In the genomic region with DNA sequence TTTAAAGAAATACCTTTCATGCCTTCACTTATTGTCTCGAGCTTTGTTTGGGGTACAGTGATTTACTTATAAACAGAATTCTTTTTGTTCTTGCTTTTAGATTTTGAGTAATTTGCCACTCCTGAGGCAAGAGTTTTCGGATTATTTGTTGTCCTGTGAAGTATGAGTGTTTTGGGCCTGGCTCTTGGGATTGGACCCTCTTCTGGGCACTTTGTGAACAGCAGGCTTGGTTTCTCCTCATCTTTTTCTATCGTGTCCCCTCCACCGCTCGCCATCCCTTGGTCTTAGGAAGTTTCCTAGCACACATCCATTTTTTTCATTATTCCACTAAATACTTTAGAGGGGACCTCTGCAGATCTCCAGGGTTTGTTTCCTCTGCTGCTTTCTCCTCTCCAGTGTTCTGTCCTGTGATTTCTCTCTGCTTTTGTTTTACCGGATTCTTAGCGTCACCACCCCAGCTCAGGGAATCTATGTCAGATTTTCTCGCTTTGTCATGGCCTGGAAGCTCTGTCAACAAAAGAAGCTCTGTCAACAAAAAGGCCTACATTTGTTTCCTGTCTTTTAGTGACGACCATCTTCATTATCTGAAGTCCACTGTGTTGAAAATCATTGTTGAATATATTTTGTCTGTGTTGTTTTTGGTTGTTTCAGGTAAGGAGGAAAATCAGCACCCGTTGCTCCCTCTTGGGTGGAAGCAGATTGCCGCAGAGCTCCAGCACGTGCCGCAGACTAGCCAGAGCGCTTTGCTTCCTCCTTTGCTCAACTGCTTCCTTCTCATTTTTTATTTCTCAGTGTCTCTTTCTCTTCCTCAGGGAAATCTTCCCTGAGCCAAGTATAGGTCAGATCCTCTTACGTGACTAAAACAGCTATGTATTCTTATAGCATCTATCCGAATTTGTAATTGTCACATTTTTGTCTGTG, we compare ENCODE assay signal across 10 cellular contexts. TPM values are rescaled to one million over a fixed set of nuclear protein-coding genes. Genes with fewer than 3 reads are reported as not detected.
A peak's percentile ranks its signal among the peaks of the same experiment; 100 is the strongest.
DNase-seq lines count a peak whose midpoint lies in the region; FAIRE-seq and TF ChIP-seq lines count a peak whose summit lies in the region.
"Had no signal": no experiment of that assay in that cellular context is flagged by ENCODE, and none has a peak within 500 bp of the region (broad histone marks: within the 10 kb centered on the region; RNA-seq: fewer than 3 reads in every experiment).

No MANE protein-coding gene starts in this region.

- TF ChIP-seq CTCF in A673 (conservative IDR thresholded peaks at IDR 0.05; ENCODE audit: low read depth, low read length), result peak; percentile 36; the same call in 1 of the 2 replicates
- peak; percentile 32 for TF ChIP-seq CTCF in SK-N-SH (IDR thresholded peaks at IDR 0.05)
- peak; percentile 55 for TF ChIP-seq CTCF in glutamatergic neuron (IDR thresholded peaks at IDR 0.05; ENCODE audit: partially characterized antibody, unreplicated experiment)

- CTCF ChIA-PET in A673 (lab: Charles Lee) (no interaction called here), SK-N-SH (lab: Yijun Ruan, JAX) (interaction anchor here (1.1 kb wide), 2 partner anchors 19 to 183 kb away, joined by 3 read pairs; no protein-coding TSS in a partner anchor)

- H3K36me3 Mint-ChIP-seq in glutamatergic neuron (ENCODE audit: unreplicated experiment), result no peaks in the 10 kb centered on the region

- no peaks in the 10 kb centered on the region for H4K20me1 ChIP-seq in GM23248 (ENCODE audit: insufficient read depth)
- no peaks in the 10 kb centered on the region for H4K20me1 ChIP-seq in SK-N-SH (ENCODE audit: insufficient read depth)

- DNase-seq in A673 (ENCODE audit: low spot score) (peak; percentile 10), GM23248 (peak; percentile 30), SK-N-SH (no peak), glutamatergic neuron (peak; percentile 59), activated T-cell treated with anti-CD3 and anti-CD28 coated beads for 4 hours (no peak), T-helper 9 cell (no peak), amniotic stem cell (lab: John Stamatoyannopoulos, UW) (no peak), frontal cortex (ENCODE audit: low spot score in 2 of 2) (no peak)

- H3K36me3 ChIP-seq in A673 (ENCODE audit: insufficient read depth, low read length, poor library complexity, severe bottlenecking), result no peaks in the 10 kb centered on the region
- H3K36me3 ChIP-seq in GM23248 (ENCODE audit: low read depth), result no peaks in the 10 kb centered on the region
- no peaks in the 10 kb centered on the region for H3K36me3 ChIP-seq in SK-N-SH (replicated peaks in 1 of 2; ENCODE audit: control insufficient read depth in 1 of 2, insufficient read depth in 2 of 2, low read length in 1 of 2)
- H3K36me3 ChIP-seq: neutrophil had no signal

- FAIRE-seq in frontal cortex (lab: Jason Lieb, UNC), result no peak

- peak overlapping the region; percentile 76 for H3K27ac Mint-ChIP-seq in glutamatergic neuron (ENCODE audit: unreplicated experiment)

- H3K4me3 ChIP-seq in A673 (ENCODE audit: low read depth, low read length, poor library complexity, severe bottlenecking) (no peak overlapping the region), GM23248 (no peak overlapping the region), SK-N-SH (ENCODE audit: low read depth in 2 of 2, low read length in 1 of 2) (no peak overlapping the region)

- H3K9me3 ChIP-seq in A673 (ENCODE audit: low read depth, low read length, poor library complexity, severe bottlenecking) (no peaks in the 10 kb centered on the region), GM23248 (ENCODE audit: low read depth) (no peaks in the 10 kb centered on the region), SK-N-SH (no peaks in the 10 kb centered on the region)
- H3K9me3 ChIP-seq: neutrophil had no signal

- peaks cover 6% of the 10 kb centered on the region for H3K4me1 Mint-ChIP-seq in glutamatergic neuron (ENCODE audit: low read depth, unreplicated experiment)

- H3K4me3 Mint-ChIP-seq in glutamatergic neuron (ENCODE audit: unreplicated experiment), result peak overlapping the region; percentile 20

- no peak for TF ChIP-seq EP300 in SK-N-SH (IDR thresholded peaks at IDR 0.05; ENCODE audit: borderline replicate concordance in 1 of 2, low read depth in 1 of 2, low read length in 1 of 2)

- H3K27ac ChIP-seq in A673 (ENCODE audit: low read depth, low read length, poor library complexity, severe bottlenecking) (no peak overlapping the region), GM23248 (no peak overlapping the region), SK-N-SH (ENCODE audit: low read depth in 2 of 2, low read length in 1 of 2) (no peak overlapping the region)
- H3K27ac ChIP-seq: epithelial cell of prostate, neutrophil had no signal

- in situ Hi-C loops in GM23248 (cut with MboI), result no loop called here

- H3K9ac ChIP-seq in GM23248 (no peak overlapping the region), SK-N-SH (no peak overlapping the region)

- no peaks in the 10 kb centered on the region for H3K79me2 ChIP-seq in GM23248 (ENCODE audit: insufficient read depth)
- no peaks in the 10 kb centered on the region for H3K79me2 ChIP-seq in SK-N-SH (ENCODE audit: insufficient read depth)

- WGBS in GM23248 (ENCODE audit: low coverage in 1 of 2, low lambda C conversion rate in 2 of 2, missing lambda C conversion rate in 2 of 2), 2 experiments, result 59 to 62% methylated on average over 16 of the region's 16 CpGs
- WGBS in SK-N-SH (ENCODE audit: low lambda C conversion rate), result 26% methylated on average over 16 of the region's 16 CpGs

- H3K4me2 ChIP-seq in GM23248 (ENCODE audit: unreplicated experiment) (no peak overlapping the region), SK-N-SH (no peak overlapping the region)

- no peaks in the 10 kb centered on the region for H3K4me1 ChIP-seq in A673 (ENCODE audit: insufficient read depth, low read length, poor library complexity, severe bottlenecking)
- H3K4me1 ChIP-seq in GM23248 (ENCODE audit: insufficient read depth), result no peaks in the 10 kb centered on the region
- no peaks in the 10 kb centered on the region for H3K4me1 ChIP-seq in SK-N-SH (ENCODE audit: control insufficient read depth in 1 of 2, insufficient read depth in 2 of 2, low read depth in 1 of 2, low read length in 1 of 2)

- H3K9me2 ChIP-seq in GM23248 (ENCODE audit: insufficient read depth) (no peaks in the 10 kb centered on the region), SK-N-SH (no peaks in the 10 kb centered on the region)

- H3K27me3 ChIP-seq in A673 (replicated peaks; ENCODE audit: insufficient read depth, low read depth, low read length, poor library complexity) (peaks cover 34% of the 10 kb centered on the region), GM23248 (replicated peaks; ENCODE audit: insufficient read depth) (peaks cover 16% of the 10 kb centered on the region), SK-N-SH (ENCODE audit: insufficient read depth) (no peaks in the 10 kb centered on the region; the same call in 1 of the 2 replicates)

- no peak for TF ChIP-seq RAD21 in SK-N-SH (IDR thresholded peaks at IDR 0.05; ENCODE audit: low read length)

- H2AFZ ChIP-seq in GM23248 (no peak overlapping the region), SK-N-SH (ENCODE audit: low read depth) (no peak overlapping the region)

- POLR2A ChIA-PET in A673 (lab: Charles Lee; ENCODE audit: low non-redundant PET), result no interaction called here
- POLR2A ChIA-PET in SK-N-SH (lab: Yijun Ruan, JAX), result no interaction called here

- BruUV-seq in A673 (replicated peaks; lab: Mats Ljungman, UMichigan), result no TSS peak

- H3K27me3 Mint-ChIP-seq in glutamatergic neuron (ENCODE audit: unreplicated experiment), result no peaks in the 10 kb centered on the region

- H3K9me3 Mint-ChIP-seq in glutamatergic neuron (ENCODE audit: unreplicated experiment), result no peaks in the 10 kb centered on the region

- intact Hi-C loops in A673 (cut with micrococcal nuclease; ENCODE audit: unreplicated experiment), result no loop called here

- H3F3A ChIP-seq in GM23248 (ENCODE audit: insufficient read depth), result no peaks in the 10 kb centered on the region
- H3F3A ChIP-seq in SK-N-SH (replicated peaks; ENCODE audit: insufficient read depth), result no peaks in the 10 kb centered on the region

TF ChIP-seq in SK-N-SH, 30 proteins besides CTCF, POLR2A, EP300 and RAD21 (continues in another document):
- no peak for TF ChIP-seq GABPA (IDR thresholded peaks at IDR 0.05; ENCODE audit: low read depth)
- no peak for TF ChIP-seq FOXJ3 (CRISPR knock-in tag; IDR thresholded peaks at IDR 0.05)
- no peak for TF ChIP-seq YY1 (IDR thresholded peaks at IDR 0.05; ENCODE audit: low read depth)
- no peak for TF ChIP-seq FOXM1 (IDR thresholded peaks at IDR 0.05; ENCODE audit: low read depth)
- no peak for TF ChIP-seq RXRA (IDR thresholded peaks at IDR 0.05; ENCODE audit: borderline replicate concordance, low read depth)
- TF ChIP-seq ZBTB33 (IDR thresholded peaks at IDR 0.05; ENCODE audit: borderline replicate concordance, low read depth), result no peak
- no peak for TF ChIP-seq ELF1 (IDR thresholded peaks at IDR 0.05)
- no peak for TF ChIP-seq USF2 (IDR thresholded peaks at IDR 0.05; ENCODE audit: borderline replicate concordance, low read depth, low read length)

RNA-seq across cellular contexts. Expression of gene ANKRD62, which starts 27.8 kb away (rescaled TPM):
- total RNA-seq in A673 (2021) (not detected in 2 replicates), glutamatergic neuron (ENCODE audit: unreplicated experiment) (0.17 TPM), frontal cortex (not detected)
- total RNA-seq in GM23248 (2014; rRNA removed; shearing (Covaris generic)), result not detected in 2 replicates
- polyA plus RNA-seq in GM23248 (2016; fragmentation: Nextera tagmentation; extraction: Ambion mirVana) (not detected in 2 replicates), SK-N-SH (2012; rRNA removed) (not detected in 2 replicates)
- polyA plus RNA-seq in SK-N-SH (2012; cell fraction: cytosol; rRNA removed), result not detected in 2 replicates
- not detected in 2 replicates for polyA plus RNA-seq in SK-N-SH (2012; cell fraction: nucleus; rRNA removed)

Comparison
In these comparisons a context has a peak if more than half of its experiments do, and no peak if none do; other contexts are left out.
1. DNase-seq: peak in A673 (single experiment), GM23248 (single experiment) and glutamatergic neuron (single experiment); none in SK-N-SH (single experiment), activated T-cell treated with anti-CD3 and anti-CD28 coated beads for 4 hours (single experiment), T-helper 9 cell (single experiment), amniotic stem cell (single experiment) and frontal cortex (0 of 2).
2. Peak in every context shown above with its lines, with median percentiles within 50 percentile points of each other: CTCF ChIP-seq.